ENCODE assay signal across 14 cellular contexts in the genomic region with DNA sequence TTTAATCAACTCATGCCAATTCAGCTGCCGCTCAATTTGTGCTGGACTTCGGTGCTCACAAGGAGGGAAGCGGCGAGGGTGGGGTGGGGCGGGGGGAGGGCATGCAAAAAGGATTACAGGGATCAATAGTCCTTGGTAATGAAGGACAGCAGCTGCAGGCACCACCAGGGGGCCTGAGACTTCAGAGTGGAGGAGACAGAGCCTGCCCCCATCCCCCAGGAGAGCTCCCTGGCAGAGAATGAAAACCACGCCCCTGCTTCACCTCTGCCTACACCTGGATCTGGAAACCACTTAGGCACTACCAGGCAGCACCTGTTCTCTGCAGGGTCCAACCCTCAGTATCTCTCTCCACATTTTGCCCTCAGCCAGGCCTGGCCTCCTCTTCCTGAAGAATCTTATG.
DNase-seq lines count a peak whose midpoint lies in the region; ATAC-seq and TF ChIP-seq lines count a peak whose summit lies in the region.
"Had no signal": no experiment of that assay in that cellular context is flagged by ENCODE, and none has a peak within 500 bp of the region (broad histone marks: within the 10 kb centered on the region; RNA-seq: fewer than 3 reads in every experiment).

No MANE protein-coding gene starts in this region.

- TF ChIP-seq CTCF in foreskin keratinocyte (conservative IDR thresholded peaks at IDR 0.05): peak; percentile 51

- in situ Hi-C loops in KBM-7 (cut with MboI; ENCODE audit: low pct_unique_long_range_greater_than_20kb, low sequenced_read_pairs): no loop called here

- H3K4me1 ChIP-seq in foreskin keratinocyte: peaks cover 12% of the 10 kb centered on the region
- H3K4me1 ChIP-seq: upper lobe of right lung had no signal

- DNase-seq in COR-L47 (lab: John Stamatoyannopoulos, UW) (peak; percentile 67), NCI-H1105 (lab: John Stamatoyannopoulos, UW) (peak; percentile 15), NCI-H82 (lab: John Stamatoyannopoulos, UW) (peak; percentile 90), foreskin keratinocyte (no peak), mesenteric fat pad (ENCODE audit: low spot score) (no peak), hypothalamus (lab: John Stamatoyannopoulos, UW) (no peak), KBM-7 (no peak)
- DNase-seq: activated naive CD4-positive, alpha-beta T cell treated with anti-CD3 and anti-CD28 coated beads, Interleukin-2, amount 50 U/mL, for 16 hours; effector memory CD4-positive, alpha-beta T cell; left cardiac atrium; SK-N-SH; stimulated activated CD4-positive, alpha-beta T cell treated with anti-CD3 and anti-CD28 coated beads, Interleukin-2, amount 100 ng/mL, for 48 hours; upper lobe of right lung had no signal

- H3K27ac ChIP-seq in foreskin keratinocyte: no peak overlapping the region
- H3K27ac ChIP-seq: upper lobe of right lung had no signal

- no peaks in the 10 kb centered on the region for H3K27me3 ChIP-seq in foreskin keratinocyte
- H3K27me3 ChIP-seq: upper lobe of right lung had no signal

- ATAC-seq in foreskin keratinocyte (peak; percentile 63), GM18502 (IDR thresholded peaks at IDR 0.05; ENCODE audit: poor library complexity, unreplicated experiment) (no peak)
- ATAC-seq: left cardiac atrium, upper lobe of right lung had no signal

Comparison
In these comparisons a context has a peak if more than half of its experiments do, and no peak if none do; other contexts are left out.
1. DNase-seq: peak in COR-L47 (single experiment), NCI-H1105 (single experiment) and NCI-H82 (single experiment); none in foreskin keratinocyte (0 of 2), mesenteric fat pad (single experiment), hypothalamus (0 of 51) and KBM-7 (single experiment).